In the genomic region with DNA sequence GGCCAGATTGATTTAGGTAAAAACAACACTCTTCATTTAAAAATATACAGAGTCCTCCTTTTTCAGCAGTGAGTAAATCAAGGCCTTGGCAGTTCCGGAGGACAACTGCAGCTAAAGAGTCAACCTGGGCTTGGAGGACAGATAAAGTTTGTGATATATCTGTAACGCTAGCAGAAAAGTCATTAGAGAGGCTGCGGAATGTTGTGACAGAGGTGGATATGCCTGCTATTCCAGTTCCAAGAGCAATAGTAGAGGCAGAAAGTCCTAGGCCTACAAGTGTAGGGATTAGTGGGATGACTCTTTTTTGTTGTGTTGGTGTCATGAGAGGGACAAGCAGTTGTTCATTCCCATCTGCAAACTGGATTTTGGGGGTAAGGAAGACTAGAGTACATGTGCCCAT, we compare ENCODE assay signal across 3 cellular contexts. TPM values are rescaled to one million over a fixed set of nuclear protein-coding genes. Genes with fewer than 3 reads are reported as not detected.
"Had no signal": no experiment of that assay in that cellular context is flagged by ENCODE, and none has a peak within 500 bp of the region (broad histone marks: within the 10 kb centered on the region; RNA-seq: fewer than 3 reads in every experiment).

No MANE protein-coding gene starts in this region.

RNA-seq across cellular contexts. Expression of a gene that starts 12.8 kb away (rescaled TPM):
- polyA plus RNA-seq: keratinocyte, liver, mammary epithelial cell had no signal
